Comparison of ENCODE assay signal across 21 cellular contexts in genomic region chr2:154307007-154307406, GRCh38.
"Had no signal": no experiment of that assay in that cellular context is flagged by ENCODE, and none has a peak within 500 bp of the region (broad histone marks: within the 10 kb centered on the region; RNA-seq: fewer than 3 reads in every experiment).

No MANE protein-coding gene starts in this region.

- H3K9me3 ChIP-seq: adrenal gland had no signal

- H3K27ac ChIP-seq: adrenal gland had no signal

- ATAC-seq: activated CD8-positive, alpha-beta T cell treated with anti-CD3 and anti-CD28 coated beads, Interleukin-2, amount 10 ng/mL, durations not matched to agents 7 days and 5 days; PC-3 had no signal

- H3K27me3 Mint-ChIP-seq: activated naive CD8-positive, alpha-beta T cell treated with anti-CD3 and anti-CD28 coated beads, Interleukin-2, amount 10 ng/mL, durations not matched to agents 7 days and 5 days; IgD-negative memory B cell had no signal

- H3K4me3 Mint-ChIP-seq: activated CD8-positive, alpha-beta T cell treated with anti-CD3 and anti-CD28 coated beads, Interleukin-2, amount 10 ng/mL, durations not matched to agents 7 days and 5 days; activated naive CD8-positive, alpha-beta T cell treated with anti-CD3 and anti-CD28 coated beads, Interleukin-2, amount 10 ng/mL, durations not matched to agents 7 days and 5 days; IgD-negative memory B cell; T-helper 1 cell treated with Interleukin-12 subunit alpha and Interleukin-12 subunit beta and Interleukin-4 antibody, amounts not matched to agents 30 μg/mL and 1 μg/mL, for 36 hours had no signal

- H3K4me1 ChIP-seq: adrenal gland had no signal

- DNase-seq: activated CD4-positive, alpha-beta T cell treated with anti-CD3 and anti-CD28 coated beads for 48 hours; activated CD4-positive, alpha-beta T cell treated with anti-CD3 and anti-CD28 coated beads, Interleukin-2, amount 50 U/mL, for 4 hours; activated CD4-positive, CD25-positive, alpha-beta regulatory T cell treated with anti-CD3 and anti-CD28 coated beads, Interleukin-2, amount 50 U/mL, for 72 hours; activated CD8-positive, alpha-beta memory T cell treated with anti-CD3 and anti-CD28 coated beads, Interleukin-2, amount 50 U/mL, for 48 hours; activated CD8-positive, alpha-beta T cell treated with anti-CD3 and anti-CD28 coated beads, Interleukin-2, amount 10 ng/mL, durations not matched to agents 7 days and 5 days; activated naive CD4-positive, alpha-beta T cell treated with anti-CD3 and anti-CD28 coated beads, Interleukin-2, amount 50 U/mL, for 16 hours; activated naive CD8-positive, alpha-beta T cell treated with anti-CD3 and anti-CD28 coated beads, Interleukin-2, amount 10 ng/mL, durations not matched to agents 7 days and 5 days; activated T-cell treated with anti-CD3 and anti-CD28 coated beads, Interleukin-2, amount 50 U/mL, for 1 hour; adrenal gland; anterior cingulate cortex; KG1; NCI-H1092; NCI-H1417; NCI-H1694; NCI-H2029; NCI-H345; NCI-H510A; PC-3; SHP77 had no signal

- H3K4me3 ChIP-seq: adrenal gland had no signal

- H3K27ac Mint-ChIP-seq: activated CD8-positive, alpha-beta T cell treated with anti-CD3 and anti-CD28 coated beads, Interleukin-2, amount 10 ng/mL, durations not matched to agents 7 days and 5 days; activated naive CD8-positive, alpha-beta T cell treated with anti-CD3 and anti-CD28 coated beads, Interleukin-2, amount 10 ng/mL, durations not matched to agents 7 days and 5 days; IgD-negative memory B cell; T-helper 1 cell treated with Interleukin-12 subunit alpha and Interleukin-12 subunit beta and Interleukin-4 antibody, amounts not matched to agents 30 μg/mL and 1 μg/mL, for 36 hours had no signal

- H3K36me3 ChIP-seq: adrenal gland had no signal

- H3K36me3 Mint-ChIP-seq: activated naive CD8-positive, alpha-beta T cell treated with anti-CD3 and anti-CD28 coated beads, Interleukin-2, amount 10 ng/mL, durations not matched to agents 7 days and 5 days had no signal

- H3K4me1 Mint-ChIP-seq: activated naive CD8-positive, alpha-beta T cell treated with anti-CD3 and anti-CD28 coated beads, Interleukin-2, amount 10 ng/mL, durations not matched to agents 7 days and 5 days; IgD-negative memory B cell had no signal

- H3K27me3 ChIP-seq: adrenal gland had no signal
